ENCODE assay signal across 17 cellular contexts in the genomic region with DNA sequence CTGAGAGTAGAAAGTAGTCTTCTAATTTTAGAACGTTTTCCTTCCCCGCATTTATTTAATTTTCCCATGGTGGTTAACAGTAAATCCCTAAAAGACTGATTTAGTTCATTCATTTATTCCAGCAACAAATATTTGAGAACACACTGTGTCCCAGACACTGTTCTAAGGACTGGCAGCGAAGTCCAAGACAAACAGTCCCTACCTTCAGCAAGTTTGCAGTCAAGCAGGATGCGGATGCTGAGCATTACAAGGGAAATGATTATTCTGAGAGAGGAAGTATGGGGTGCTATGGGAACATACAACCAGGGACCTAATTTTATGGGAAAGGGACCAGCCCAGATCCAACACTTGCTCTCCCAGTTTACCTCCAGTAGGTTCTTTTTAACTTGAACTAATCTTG. TPM values are rescaled to one million over a fixed set of nuclear protein-coding genes. Genes with fewer than 3 reads are reported as not detected.
DNase-seq lines count a peak whose midpoint lies in the region; ATAC-seq, FAIRE-seq and TF ChIP-seq lines count a peak whose summit lies in the region.
"Had no signal": no experiment of that assay in that cellular context is flagged by ENCODE, and none has a peak within 500 bp of the region (broad histone marks: within the 10 kb centered on the region; RNA-seq: fewer than 3 reads in every experiment).

No MANE protein-coding gene starts in this region.

- H3K9ac ChIP-seq in keratinocyte (ENCODE audit: control insufficient read depth, extremely low read depth, insufficient read depth, low read length), result no peak overlapping the region
- H3K9ac ChIP-seq: BLaER1 had no signal

- peak overlapping the region; percentile 99 for H3K27ac Mint-ChIP-seq in stimulated activated naive CD8-positive, alpha-beta T cell treated with anti-CD3 and anti-CD28 coated beads, Interleukin-15, Interleukin-2, amounts not matched to agents 100 ng/mL and 50 ng/mL, for 24 hours
- H3K27ac Mint-ChIP-seq in activated T-helper 2 cell treated with anti-CD3 and anti-CD28 coated beads, Interferon-gamma antibody, Interleukin-2, Interleukin-4, amounts not matched to agents 10 μg/mL and 5 μg/mL and 100 μg/mL, durations not matched to agents 14 hours and 24 hours and 36 hours, result peak overlapping the region; percentile 24

- H3K36me3 ChIP-seq in keratinocyte (ENCODE audit: control insufficient read depth in 2 of 2, extremely low read depth in 1 of 2, insufficient read depth in 2 of 2, low read length in 2 of 2) (peaks cover 42 to 54% of the 10 kb centered on the region in 2 experiments), brain microvascular endothelial cell (replicated peaks) (no peaks in the 10 kb centered on the region)
- H3K36me3 ChIP-seq: ascending aorta had no signal

- H3K4me3 Mint-ChIP-seq in stimulated activated naive CD8-positive, alpha-beta T cell treated with anti-CD3 and anti-CD28 coated beads, Interleukin-15, Interleukin-2, amounts not matched to agents 100 ng/mL and 50 ng/mL, for 24 hours, result peak overlapping the region; percentile 91
- no peak overlapping the region for H3K4me3 Mint-ChIP-seq in activated T-helper 2 cell treated with anti-CD3 and anti-CD28 coated beads, Interferon-gamma antibody, Interleukin-2, Interleukin-4, amounts not matched to agents 10 μg/mL and 5 μg/mL and 100 μg/mL, durations not matched to agents 14 hours and 24 hours and 36 hours (ENCODE audit: low read depth)

- no peaks in the 10 kb centered on the region for H3K9me3 ChIP-seq in keratinocyte (ENCODE audit: control insufficient read depth, low read depth, low read length)
- H3K9me3 ChIP-seq: ascending aorta, BLaER1, mucosa of descending colon, upper lobe of left lung had no signal

- DNase-seq in stimulated activated naive CD8-positive, alpha-beta T cell treated with anti-CD3 and anti-CD28 coated beads, Interleukin-15, Interleukin-2, amounts not matched to agents 100 U/mL and 50 U/mL, for 24 hours, result no peak
- no peak for DNase-seq in activated T-helper 2 cell treated with anti-CD3 and anti-CD28 coated beads, Interferon-gamma antibody, Interleukin-2, Interleukin-4, amounts not matched to agents 10 μg/mL and 5 μg/mL and 100 μg/mL, durations not matched to agents 14 hours and 24 hours and 36 hours (ENCODE audit: low spot score)
- DNase-seq in keratinocyte (ENCODE audit: low read depth, low spot score), result no peak
- DNase-seq in AG08395 (ENCODE audit: low spot score), result no peak
- no peak for DNase-seq in brain microvascular endothelial cell
- DNase-seq: activated T-cell treated with anti-CD3 and anti-CD28 coated beads for 4 hours, mucosa of descending colon, NCI-H1048, upper lobe of left lung, WERI-Rb-1 had no signal

- peaks cover 22% of the 10 kb centered on the region for H3K4me1 ChIP-seq in keratinocyte (ENCODE audit: control insufficient read depth, extremely low read depth, insufficient read depth, low read length)

- peaks cover 26% of the 10 kb centered on the region for H3K79me2 ChIP-seq in keratinocyte (ENCODE audit: control insufficient read depth, insufficient read depth, low read length)

- H3K4me1 Mint-ChIP-seq in stimulated activated naive CD8-positive, alpha-beta T cell treated with anti-CD3 and anti-CD28 coated beads, Interleukin-15, Interleukin-2, amounts not matched to agents 100 ng/mL and 50 ng/mL, for 24 hours (ENCODE audit: low read depth), result peaks cover 38% of the 10 kb centered on the region
- H3K4me1 Mint-ChIP-seq in activated T-helper 2 cell treated with anti-CD3 and anti-CD28 coated beads, Interferon-gamma antibody, Interleukin-2, Interleukin-4, amounts not matched to agents 10 μg/mL and 5 μg/mL and 100 μg/mL, durations not matched to agents 14 hours and 24 hours and 36 hours (ENCODE audit: low read depth), result peaks cover 52% of the 10 kb centered on the region

- intact Hi-C loops in activated T-helper 2 cell treated with anti-CD3 and anti-CD28 coated beads, Interferon-gamma antibody, Interleukin-2, Interleukin-4, amounts not matched to agents 10 μg/mL and 5 μg/mL and 100 μg/mL, durations not matched to agents 14 hours and 24 hours and 36 hours (cut with micrococcal nuclease), result no loop called here

- H3K4me3 ChIP-seq in keratinocyte (ENCODE audit: control insufficient read depth in 2 of 3, extremely low read depth in 1 of 3, insufficient read depth in 2 of 3, low read depth in 1 of 3, low read length in 3 of 3) (no peak overlapping the region), brain microvascular endothelial cell (ENCODE audit: low read depth, low read length) (no peak overlapping the region)
- H3K4me3 ChIP-seq: mucosa of descending colon had no signal

- peaks cover 22% of the 10 kb centered on the region for H4K20me1 ChIP-seq in keratinocyte (ENCODE audit: control insufficient read depth, extremely low read depth, insufficient read depth, low read length)
- H4K20me1 ChIP-seq: BLaER1 had no signal

- peaks cover 5% of the 10 kb centered on the region for H3K27me3 Mint-ChIP-seq in stimulated activated naive CD8-positive, alpha-beta T cell treated with anti-CD3 and anti-CD28 coated beads, Interleukin-15, Interleukin-2, amounts not matched to agents 100 ng/mL and 50 ng/mL, for 24 hours
- H3K27me3 Mint-ChIP-seq in activated T-helper 2 cell treated with anti-CD3 and anti-CD28 coated beads, Interferon-gamma antibody, Interleukin-2, Interleukin-4, amounts not matched to agents 10 μg/mL and 5 μg/mL and 100 μg/mL, durations not matched to agents 14 hours and 24 hours and 36 hours (ENCODE audit: low read depth), result no peaks in the 10 kb centered on the region

- peaks cover 6% of the 10 kb centered on the region for H3K9me3 Mint-ChIP-seq in stimulated activated naive CD8-positive, alpha-beta T cell treated with anti-CD3 and anti-CD28 coated beads, Interleukin-15, Interleukin-2, amounts not matched to agents 100 ng/mL and 50 ng/mL, for 24 hours
- no peaks in the 10 kb centered on the region for H3K9me3 Mint-ChIP-seq in activated T-helper 2 cell treated with anti-CD3 and anti-CD28 coated beads, Interferon-gamma antibody, Interleukin-2, Interleukin-4, amounts not matched to agents 10 μg/mL and 5 μg/mL and 100 μg/mL, durations not matched to agents 14 hours and 24 hours and 36 hours

- in situ Hi-C loops in brain microvascular endothelial cell (cut with HindIII; ENCODE audit: low pct_ligation_motif_present, low sequenced_read_pairs), result no loop called here

- no peak overlapping the region for H3K4me2 ChIP-seq in keratinocyte (ENCODE audit: control insufficient read depth, extremely low read depth, insufficient read depth, low read depth, low read length)

- FAIRE-seq in keratinocyte (lab: Jason Lieb, UNC), result no peak

- peak overlapping the region; percentile 9 for H3K27ac ChIP-seq in keratinocyte (ENCODE audit: control insufficient read depth, insufficient read depth, low read length)
- H3K27ac ChIP-seq in brain microvascular endothelial cell, result no peak overlapping the region

- no peak overlapping the region for H2AFZ ChIP-seq in keratinocyte (ENCODE audit: control insufficient read depth, low read length)

- TF ChIP-seq CTCF in keratinocyte (optimal IDR thresholded peaks at IDR 0.05 in 1 of 3, IDR thresholded peaks at IDR 0.05 in 1 of 3, conservative IDR thresholded peaks at IDR 0.05 in 1 of 3; ENCODE audit: extremely low read depth in 1 of 3, insufficient read depth in 2 of 3, low read length in 3 of 3), result no peak
- TF ChIP-seq CTCF in brain microvascular endothelial cell (IDR thresholded peaks at IDR 0.05; ENCODE audit: low read depth, low read length, missing control alignments), result no peak

- peaks cover 24% of the 10 kb centered on the region for H3K36me3 Mint-ChIP-seq in stimulated activated naive CD8-positive, alpha-beta T cell treated with anti-CD3 and anti-CD28 coated beads, Interleukin-15, Interleukin-2, amounts not matched to agents 100 ng/mL and 50 ng/mL, for 24 hours (ENCODE audit: low read depth)
- peaks cover 27% of the 10 kb centered on the region for H3K36me3 Mint-ChIP-seq in activated T-helper 2 cell treated with anti-CD3 and anti-CD28 coated beads, Interferon-gamma antibody, Interleukin-2, Interleukin-4, amounts not matched to agents 10 μg/mL and 5 μg/mL and 100 μg/mL, durations not matched to agents 14 hours and 24 hours and 36 hours (ENCODE audit: low read depth)

- no peak for ATAC-seq in stimulated activated naive CD8-positive, alpha-beta T cell treated with anti-CD3 and anti-CD28 coated beads, Interleukin-15, Interleukin-2, amounts not matched to agents 100 U/mL and 50 U/mL, for 24 hours
- ATAC-seq in HG03097 (IDR thresholded peaks at IDR 0.05; ENCODE audit: low FRiP score, unreplicated experiment) (no peak), GM19467 (IDR thresholded peaks at IDR 0.05; ENCODE audit: unreplicated experiment) (no peak)

- dilution Hi-C loops in keratinocyte (cut with MboI; ENCODE audit: extremely low pct_ligation_motif_present, low sequenced_read_pairs), result no loop called here

- no peaks in the 10 kb centered on the region for H3K27me3 ChIP-seq in keratinocyte (ENCODE audit: control insufficient read depth, extremely low read depth, insufficient read depth, low read length)
- no peaks in the 10 kb centered on the region for H3K27me3 ChIP-seq in brain microvascular endothelial cell (replicated peaks)
- H3K27me3 ChIP-seq: ascending aorta, BLaER1, upper lobe of left lung had no signal

- no peaks in the 10 kb centered on the region for H3K9me1 ChIP-seq in keratinocyte (ENCODE audit: control insufficient read depth, extremely low read depth, insufficient read depth, low read length)

RNA-seq across cellular contexts. Expression of gene C1orf74, which starts 1.2 kb away (rescaled TPM):
- 2.8 and 3.0 TPM in 2 replicates for total RNA-seq in activated T-helper 2 cell treated with anti-CD3 and anti-CD28 coated beads, Interferon-gamma antibody, Interleukin-2, Interleukin-4, amounts not matched to agents 10 μg/mL and 5 μg/mL and 100 μg/mL, durations not matched to agents 14 hours and 24 hours and 36 hours
- polyA plus RNA-seq in keratinocyte, result 48.0 to 65.6 TPM (median 58.1 TPM) in 3 replicates
- 13.4 TPM for polyA plus RNA-seq in keratinocyte (2011; ENCODE audit: low read depth)
- 37.2 and 60.6 TPM in 2 replicates for polyA plus RNA-seq in keratinocyte (2011; cell fraction: cytosol; rRNA removed)
- polyA plus RNA-seq in keratinocyte (2011; cell fraction: nucleus; rRNA removed), result 172 and 177 TPM in 2 replicates
- polyA plus RNA-seq in keratinocyte (2012; ENCODE audit: low replicate concordance), result 29.2 and 42.2 TPM in 2 replicates
- 43.4 to 157 TPM (median 123 TPM) in 3 replicates for polyA minus RNA-seq in keratinocyte
- 35.1 TPM for polyA minus RNA-seq in keratinocyte (2011; cell fraction: cytosol; rRNA and poly(A)+ RNA removed)
- polyA minus RNA-seq in keratinocyte (2011; cell fraction: nucleus; rRNA and poly(A)+ RNA removed), result 215 and 523 TPM in 2 replicates

RNA-seq across cellular contexts. Expression of gene IRF6, which starts 20.4 kb away (rescaled TPM):
- 0.25 TPM in 1 of 2 replicates, not detected in the other for total RNA-seq in activated T-helper 2 cell treated with anti-CD3 and anti-CD28 coated beads, Interferon-gamma antibody, Interleukin-2, Interleukin-4, amounts not matched to agents 10 μg/mL and 5 μg/mL and 100 μg/mL, durations not matched to agents 14 hours and 24 hours and 36 hours
- polyA plus RNA-seq in keratinocyte, result 467 to 800 TPM (median 476 TPM) in 3 replicates
- polyA plus RNA-seq in keratinocyte (2011; ENCODE audit: low read depth), result 132 TPM
- 474 and 569 TPM in 2 replicates for polyA plus RNA-seq in keratinocyte (2011; cell fraction: cytosol; rRNA removed)
- 961 and 1,086 TPM in 2 replicates for polyA plus RNA-seq in keratinocyte (2011; cell fraction: nucleus; rRNA removed)
- polyA plus RNA-seq in keratinocyte (2012; ENCODE audit: low replicate concordance), result 254 and 343 TPM in 2 replicates
- 820 to 2,146 TPM (median 1,294 TPM) in 3 replicates for polyA minus RNA-seq in keratinocyte
- polyA minus RNA-seq in keratinocyte (2011; cell fraction: cytosol; rRNA and poly(A)+ RNA removed), result 651 TPM
- 976 and 1,920 TPM in 2 replicates for polyA minus RNA-seq in keratinocyte (2011; cell fraction: nucleus; rRNA and poly(A)+ RNA removed)
- total RNA-seq: SK-MEL-5 had no signal

RNA-seq across cellular contexts. Expression of gene TRAF3IP3, which starts 29.7 kb away (rescaled TPM):
- total RNA-seq in activated T-helper 2 cell treated with anti-CD3 and anti-CD28 coated beads, Interferon-gamma antibody, Interleukin-2, Interleukin-4, amounts not matched to agents 10 μg/mL and 5 μg/mL and 100 μg/mL, durations not matched to agents 14 hours and 24 hours and 36 hours, result 386 and 390 TPM in 2 replicates
- 0.08 to 0.16 TPM in 2 of 3 replicates, not detected in the other for polyA plus RNA-seq in keratinocyte
- not detected for polyA plus RNA-seq in keratinocyte (2011; ENCODE audit: low read depth)
- not detected in 2 replicates for polyA plus RNA-seq in keratinocyte (2011; cell fraction: cytosol; rRNA removed)
- polyA plus RNA-seq in keratinocyte (2011; cell fraction: nucleus; rRNA removed), result 0.05 and 0.10 TPM in 2 replicates
- 3.2 and 4.7 TPM in 2 replicates for polyA plus RNA-seq in keratinocyte (2012; ENCODE audit: low replicate concordance)
- 0.19 TPM in 1 of 3 replicates, not detected in the others for polyA minus RNA-seq in keratinocyte
- not detected for polyA minus RNA-seq in keratinocyte (2011; cell fraction: cytosol; rRNA and poly(A)+ RNA removed)
- 2.0 and 2.9 TPM in 2 replicates for polyA minus RNA-seq in keratinocyte (2011; cell fraction: nucleus; rRNA and poly(A)+ RNA removed)
- total RNA-seq: ascending aorta, pulmonary artery endothelial cell had no signal

RNA-seq across cellular contexts. Expression of gene UTP25, which starts 42.2 kb away (rescaled TPM):
- total RNA-seq in activated T-helper 2 cell treated with anti-CD3 and anti-CD28 coated beads, Interferon-gamma antibody, Interleukin-2, Interleukin-4, amounts not matched to agents 10 μg/mL and 5 μg/mL and 100 μg/mL, durations not matched to agents 14 hours and 24 hours and 36 hours, result 18.7 and 19.6 TPM in 2 replicates
- 12.3 to 13.3 TPM (median 12.4 TPM) in 3 replicates for polyA plus RNA-seq in keratinocyte
- polyA plus RNA-seq in keratinocyte (2011; ENCODE audit: low read depth), result 6.7 TPM
- polyA plus RNA-seq in keratinocyte (2011; cell fraction: cytosol; rRNA removed), result 5.8 and 11.1 TPM in 2 replicates
- polyA plus RNA-seq in keratinocyte (2011; cell fraction: nucleus; rRNA removed), result 22.9 and 25.9 TPM in 2 replicates
- polyA plus RNA-seq in keratinocyte (2012; ENCODE audit: low replicate concordance), result 6.9 and 8.0 TPM in 2 replicates
- polyA minus RNA-seq in keratinocyte, result 7.6 to 21.0 TPM (median 15.9 TPM) in 3 replicates
- 3.8 TPM for polyA minus RNA-seq in keratinocyte (2011; cell fraction: cytosol; rRNA and poly(A)+ RNA removed)
- 21.0 and 35.8 TPM in 2 replicates for polyA minus RNA-seq in keratinocyte (2011; cell fraction: nucleus; rRNA and poly(A)+ RNA removed)
